1 cellular context compared by ENCODE assay signal in genomic region chr12:107681836-107682820, GRCh38.
TF ChIP-seq lines count a peak whose summit lies in the region.

No MANE protein-coding gene starts in this region.

TF ChIP-seq in HepG2, 621 proteins besides CTCF, POLR2A, EP300 and RAD21 (continued from another document and continues in another):
- TF ChIP-seq, protein P1, sequence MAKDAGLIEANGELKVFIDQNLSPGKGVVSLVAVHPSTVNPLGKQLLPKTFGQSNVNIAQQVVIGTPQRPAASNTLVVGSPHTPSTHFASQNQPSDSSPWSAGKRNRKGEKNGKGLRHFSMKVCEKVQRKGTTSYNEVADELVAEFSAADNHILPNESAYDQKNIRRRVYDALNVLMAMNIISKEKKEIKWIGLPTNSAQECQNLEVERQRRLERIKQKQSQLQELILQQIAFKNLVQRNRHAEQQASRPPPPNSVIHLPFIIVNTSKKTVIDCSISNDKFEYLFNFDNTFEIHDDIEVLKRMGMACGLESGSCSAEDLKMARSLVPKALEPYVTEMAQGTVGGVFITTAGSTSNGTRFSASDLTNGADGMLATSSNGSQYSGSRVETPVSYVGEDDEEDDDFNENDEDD (CRISPR knock-in tag; IDR thresholded peaks at IDR 0.05; ENCODE audit: borderline replicate concordance): no peak
- TF ChIP-seq SSRP1 (CRISPR knock-in tag; IDR thresholded peaks at IDR 0.05) (no peak), SMAD9 (CRISPR knock-in tag; IDR thresholded peaks at IDR 0.05) (no peak), NFYC (CRISPR knock-in tag; IDR thresholded peaks at IDR 0.05) (peak; percentile 82), ZNF616 (CRISPR knock-in tag; IDR thresholded peaks at IDR 0.05; ENCODE audit: low read depth) (no peak), RFXANK (CRISPR knock-in tag; IDR thresholded peaks at IDR 0.05) (0 out of 2 replicates have a peak, but pooled peaks have one; percentile 22), TP53 (CRISPR knock-in tag; conservative IDR thresholded peaks at IDR 0.05) (no peak; the same call in 1 of the 2 replicates), ZNF891 (CRISPR knock-in tag; IDR thresholded peaks at IDR 0.05) (no peak), ZNF770 (CRISPR knock-in tag; IDR thresholded peaks at IDR 0.05) (peak; percentile 91), SPEN (CRISPR knock-in tag; IDR thresholded peaks at IDR 0.05; ENCODE audit: low read depth) (peak; percentile 72; the same call in 1 of the 2 replicates), NR1H2 (CRISPR knock-in tag; IDR thresholded peaks at IDR 0.05; ENCODE audit: borderline replicate concordance, low read depth) (no peak), MED8 (CRISPR knock-in tag; IDR thresholded peaks at IDR 0.05; ENCODE audit: insufficient replicate concordance) (peak; percentile 49), ZNF235 (CRISPR knock-in tag; IDR thresholded peaks at IDR 0.05; ENCODE audit: borderline replicate concordance) (no peak), KDM5A (IDR thresholded peaks at IDR 0.05; ENCODE audit: borderline replicate concordance, low read length) (0 out of 2 replicates have a peak, but pooled peaks have one; percentile 20), DNMT3B (CRISPR knock-in tag; conservative IDR thresholded peaks at IDR 0.05) (no peak), RFXAP (CRISPR knock-in tag; IDR thresholded peaks at IDR 0.05; ENCODE audit: borderline replicate concordance) (peak; percentile 87), SIN3A (IDR thresholded peaks at IDR 0.05; ENCODE audit: borderline replicate concordance, low read depth, low read length) (0 out of 2 replicates have a peak, but pooled peaks have one; percentile 72), ZNF7 (CRISPR knock-in tag; IDR thresholded peaks at IDR 0.05) (no peak), JARID2 (CRISPR knock-in tag; IDR thresholded peaks at IDR 0.05; ENCODE audit: insufficient replicate concordance) (no peak), ATRX (CRISPR knock-in tag; IDR thresholded peaks at IDR 0.05; ENCODE audit: borderline replicate concordance) (no peak), BCLAF1 (IDR thresholded peaks at IDR 0.05) (no peak), ZNF24 (IDR thresholded peaks at IDR 0.05) (no peak)
- TF ChIP-seq, protein P2, sequence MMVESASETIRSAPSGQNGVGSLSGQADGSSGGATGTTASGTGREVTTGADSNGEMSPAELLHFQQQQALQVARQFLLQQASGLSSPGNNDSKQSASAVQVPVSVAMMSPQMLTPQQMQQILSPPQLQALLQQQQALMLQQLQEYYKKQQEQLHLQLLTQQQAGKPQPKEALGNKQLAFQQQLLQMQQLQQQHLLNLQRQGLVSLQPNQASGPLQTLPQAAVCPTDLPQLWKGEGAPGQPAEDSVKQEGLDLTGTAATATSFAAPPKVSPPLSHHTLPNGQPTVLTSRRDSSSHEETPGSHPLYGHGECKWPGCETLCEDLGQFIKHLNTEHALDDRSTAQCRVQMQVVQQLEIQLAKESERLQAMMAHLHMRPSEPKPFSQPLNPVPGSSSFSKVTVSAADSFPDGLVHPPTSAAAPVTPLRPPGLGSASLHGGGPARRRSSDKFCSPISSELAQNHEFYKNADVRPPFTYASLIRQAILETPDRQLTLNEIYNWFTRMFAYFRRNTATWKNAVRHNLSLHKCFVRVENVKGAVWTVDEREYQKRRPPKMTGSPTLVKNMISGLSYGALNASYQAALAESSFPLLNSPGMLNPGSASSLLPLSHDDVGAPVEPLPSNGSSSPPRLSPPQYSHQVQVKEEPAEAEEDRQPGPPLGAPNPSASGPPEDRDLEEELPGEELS (CRISPR knock-in tag; IDR thresholded peaks at IDR 0.05): no peak
- TF ChIP-seq, protein P3, sequence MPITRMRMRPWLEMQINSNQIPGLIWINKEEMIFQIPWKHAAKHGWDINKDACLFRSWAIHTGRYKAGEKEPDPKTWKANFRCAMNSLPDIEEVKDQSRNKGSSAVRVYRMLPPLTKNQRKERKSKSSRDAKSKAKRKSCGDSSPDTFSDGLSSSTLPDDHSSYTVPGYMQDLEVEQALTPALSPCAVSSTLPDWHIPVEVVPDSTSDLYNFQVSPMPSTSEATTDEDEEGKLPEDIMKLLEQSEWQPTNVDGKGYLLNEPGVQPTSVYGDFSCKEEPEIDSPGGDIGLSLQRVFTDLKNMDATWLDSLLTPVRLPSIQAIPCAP (CRISPR knock-in tag; IDR thresholded peaks at IDR 0.05; ENCODE audit: low read depth): no peak
- TF ChIP-seq, protein P4, sequence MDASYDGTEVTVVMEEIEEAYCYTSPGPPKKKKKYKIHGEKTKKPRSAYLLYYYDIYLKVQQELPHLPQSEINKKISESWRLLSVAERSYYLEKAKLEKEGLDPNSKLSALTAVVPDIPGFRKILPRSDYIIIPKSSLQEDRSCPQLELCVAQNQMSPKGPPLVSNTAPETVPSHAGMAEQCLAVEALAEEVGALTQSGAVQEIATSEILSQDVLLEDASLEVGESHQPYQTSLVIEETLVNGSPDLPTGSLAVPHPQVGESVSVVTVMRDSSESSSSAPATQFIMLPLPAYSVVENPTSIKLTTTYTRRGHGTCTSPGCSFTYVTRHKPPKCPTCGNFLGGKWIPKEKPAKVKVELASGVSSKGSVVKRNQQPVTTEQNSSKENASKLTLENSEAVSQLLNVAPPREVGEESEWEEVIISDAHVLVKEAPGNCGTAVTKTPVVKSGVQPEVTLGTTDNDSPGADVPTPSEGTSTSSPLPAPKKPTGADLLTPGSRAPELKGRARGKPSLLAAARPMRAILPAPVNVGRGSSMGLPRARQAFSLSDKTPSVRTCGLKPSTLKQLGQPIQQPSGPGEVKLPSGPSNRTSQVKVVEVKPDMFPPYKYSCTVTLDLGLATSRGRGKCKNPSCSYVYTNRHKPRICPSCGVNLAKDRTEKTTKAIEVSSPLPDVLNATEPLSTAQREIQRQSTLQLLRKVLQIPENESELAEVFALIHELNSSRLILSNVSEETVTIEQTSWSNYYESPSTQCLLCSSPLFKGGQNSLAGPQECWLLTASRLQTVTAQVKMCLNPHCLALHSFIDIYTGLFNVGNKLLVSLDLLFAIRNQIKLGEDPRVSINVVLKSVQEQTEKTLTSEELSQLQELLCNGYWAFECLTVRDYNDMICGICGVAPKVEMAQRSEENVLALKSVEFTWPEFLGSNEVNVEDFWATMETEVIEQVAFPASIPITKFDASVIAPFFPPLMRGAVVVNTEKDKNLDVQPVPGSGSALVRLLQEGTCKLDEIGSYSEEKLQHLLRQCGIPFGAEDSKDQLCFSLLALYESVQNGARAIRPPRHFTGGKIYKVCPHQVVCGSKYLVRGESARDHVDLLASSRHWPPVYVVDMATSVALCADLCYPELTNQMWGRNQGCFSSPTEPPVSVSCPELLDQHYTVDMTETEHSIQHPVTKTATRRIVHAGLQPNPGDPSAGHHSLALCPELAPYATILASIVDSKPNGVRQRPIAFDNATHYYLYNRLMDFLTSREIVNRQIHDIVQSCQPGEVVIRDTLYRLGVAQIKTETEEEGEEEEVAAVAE (CRISPR knock-in tag; IDR thresholded peaks at IDR 0.05; ENCODE audit: borderline replicate concordance): peak; percentile 55; the same call in 1 of the 2 replicates
- TF ChIP-seq, protein P5, sequence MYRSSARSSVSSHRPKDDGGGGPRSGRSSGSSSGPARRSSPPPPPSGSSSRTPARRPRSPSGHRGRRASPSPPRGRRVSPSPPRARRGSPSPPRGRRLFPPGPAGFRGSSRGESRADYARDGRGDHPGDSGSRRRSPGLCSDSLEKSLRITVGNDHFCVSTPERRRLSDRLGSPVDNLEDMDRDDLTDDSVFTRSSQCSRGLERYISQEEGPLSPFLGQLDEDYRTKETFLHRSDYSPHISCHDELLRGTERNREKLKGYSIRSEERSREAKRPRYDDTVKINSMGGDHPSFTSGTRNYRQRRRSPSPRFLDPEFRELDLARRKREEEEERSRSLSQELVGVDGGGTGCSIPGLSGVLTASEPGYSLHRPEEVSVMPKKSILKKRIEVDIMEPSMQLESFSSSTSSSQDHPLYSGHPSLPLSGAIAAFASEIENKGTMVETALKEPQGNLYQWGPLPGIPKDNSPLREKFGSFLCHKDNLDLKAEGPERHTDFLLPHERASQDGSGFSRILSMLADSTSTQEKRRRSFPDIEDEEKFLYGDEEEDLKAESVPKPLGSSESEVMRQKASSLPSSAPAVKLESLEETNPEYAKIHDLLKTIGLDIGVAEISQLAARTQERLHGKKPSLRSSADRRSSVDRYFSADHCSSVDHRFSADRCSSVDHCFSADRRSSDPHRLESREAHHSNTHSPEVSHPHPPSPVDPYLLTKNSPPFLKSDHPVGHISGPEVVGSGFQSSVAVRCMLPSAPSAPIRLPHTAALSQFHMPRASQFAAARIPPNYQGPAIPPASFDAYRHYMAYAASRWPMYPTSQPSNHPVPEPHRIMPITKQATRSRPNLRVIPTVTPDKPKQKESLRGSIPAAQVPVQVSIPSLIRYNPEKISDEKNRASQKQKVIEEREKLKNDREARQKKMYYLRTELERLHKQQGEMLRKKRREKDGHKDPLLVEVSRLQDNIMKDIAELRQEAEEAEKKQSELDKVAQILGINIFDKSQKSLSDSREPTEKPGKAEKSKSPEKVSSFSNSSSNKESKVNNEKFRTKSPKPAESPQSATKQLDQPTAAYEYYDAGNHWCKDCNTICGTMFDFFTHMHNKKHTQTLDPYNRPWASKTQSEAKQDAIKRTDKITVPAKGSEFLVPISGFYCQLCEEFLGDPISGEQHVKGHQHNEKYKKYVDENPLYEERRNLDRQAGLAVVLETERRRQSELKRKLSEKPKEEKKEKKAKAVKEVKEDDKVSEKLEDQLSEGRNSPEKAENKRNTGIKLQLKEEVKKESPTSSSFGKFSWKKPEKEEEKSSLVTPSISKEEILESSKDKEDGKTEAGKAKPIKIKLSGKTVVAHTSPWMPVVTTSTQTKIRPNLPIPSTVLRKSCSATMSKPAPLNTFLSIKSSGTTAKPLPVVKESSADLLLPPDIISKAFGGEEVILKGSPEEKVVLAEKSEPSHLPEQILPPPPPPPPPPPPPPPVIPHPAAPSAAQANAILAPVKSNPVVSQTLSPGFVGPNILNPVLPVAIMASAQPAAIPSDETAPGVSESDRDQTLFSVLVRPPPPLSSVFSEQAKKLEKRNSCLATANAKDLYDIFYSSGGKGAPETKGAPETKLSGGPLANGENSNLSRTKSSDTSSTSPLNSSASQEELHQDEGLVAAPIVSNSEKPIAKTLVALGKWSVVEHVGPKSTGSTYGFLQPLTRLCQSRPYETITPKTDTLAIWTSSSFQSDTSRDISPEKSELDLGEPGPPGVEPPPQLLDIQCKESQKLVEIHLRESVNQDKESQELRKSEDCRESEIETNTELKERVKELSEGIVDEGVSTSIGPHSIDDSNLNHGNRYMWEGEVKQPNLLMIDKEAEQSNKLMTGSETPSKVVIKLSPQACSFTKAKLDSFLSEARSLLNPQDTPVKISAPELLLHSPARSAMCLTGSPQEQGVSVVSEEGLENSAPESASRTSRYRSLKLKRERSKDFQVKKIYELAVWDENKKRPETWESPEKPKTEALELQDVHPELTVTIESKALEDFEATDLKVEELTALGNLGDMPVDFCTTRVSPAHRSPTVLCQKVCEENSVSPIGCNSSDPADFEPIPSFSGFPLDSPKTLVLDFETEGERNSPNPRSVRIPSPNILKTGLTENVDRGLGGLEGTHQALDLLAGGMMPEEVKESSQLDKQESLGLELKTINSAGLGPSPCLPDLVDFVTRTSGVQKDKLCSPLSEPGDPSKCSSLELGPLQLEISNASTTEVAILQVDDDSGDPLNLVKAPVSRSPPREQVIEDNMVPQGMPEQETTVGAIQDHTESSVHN (CRISPR knock-in tag; IDR thresholded peaks at IDR 0.05): no peak
- TF ChIP-seq, protein P6, sequence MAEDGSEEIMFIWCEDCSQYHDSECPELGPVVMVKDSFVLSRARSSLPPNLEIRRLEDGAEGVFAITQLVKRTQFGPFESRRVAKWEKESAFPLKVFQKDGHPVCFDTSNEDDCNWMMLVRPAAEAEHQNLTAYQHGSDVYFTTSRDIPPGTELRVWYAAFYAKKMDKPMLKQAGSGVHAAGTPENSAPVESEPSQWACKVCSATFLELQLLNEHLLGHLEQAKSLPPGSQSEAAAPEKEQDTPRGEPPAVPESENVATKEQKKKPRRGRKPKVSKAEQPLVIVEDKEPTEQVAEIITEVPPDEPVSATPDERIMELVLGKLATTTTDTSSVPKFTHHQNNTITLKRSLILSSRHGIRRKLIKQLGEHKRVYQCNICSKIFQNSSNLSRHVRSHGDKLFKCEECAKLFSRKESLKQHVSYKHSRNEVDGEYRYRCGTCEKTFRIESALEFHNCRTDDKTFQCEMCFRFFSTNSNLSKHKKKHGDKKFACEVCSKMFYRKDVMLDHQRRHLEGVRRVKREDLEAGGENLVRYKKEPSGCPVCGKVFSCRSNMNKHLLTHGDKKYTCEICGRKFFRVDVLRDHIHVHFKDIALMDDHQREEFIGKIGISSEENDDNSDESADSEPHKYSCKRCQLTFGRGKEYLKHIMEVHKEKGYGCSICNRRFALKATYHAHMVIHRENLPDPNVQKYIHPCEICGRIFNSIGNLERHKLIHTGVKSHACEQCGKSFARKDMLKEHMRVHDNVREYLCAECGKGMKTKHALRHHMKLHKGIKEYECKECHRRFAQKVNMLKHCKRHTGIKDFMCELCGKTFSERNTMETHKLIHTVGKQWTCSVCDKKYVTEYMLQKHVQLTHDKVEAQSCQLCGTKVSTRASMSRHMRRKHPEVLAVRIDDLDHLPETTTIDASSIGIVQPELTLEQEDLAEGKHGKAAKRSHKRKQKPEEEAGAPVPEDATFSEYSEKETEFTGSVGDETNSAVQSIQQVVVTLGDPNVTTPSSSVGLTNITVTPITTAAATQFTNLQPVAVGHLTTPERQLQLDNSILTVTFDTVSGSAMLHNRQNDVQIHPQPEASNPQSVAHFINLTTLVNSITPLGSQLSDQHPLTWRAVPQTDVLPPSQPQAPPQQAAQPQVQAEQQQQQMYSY (CRISPR knock-in tag; IDR thresholded peaks at IDR 0.05): no peak
